In genomic region chr20:63065911-63066310, GRCh38 we compare ENCODE assay signal across 21 cellular contexts. TPM values are rescaled to one million over a fixed set of nuclear protein-coding genes. Genes with fewer than 3 reads are reported as not detected.
"Had no signal": no experiment of that assay in that cellular context is flagged by ENCODE, and none has a peak within 500 bp of the region (broad histone marks: within the 10 kb centered on the region; RNA-seq: fewer than 3 reads in every experiment).

No MANE protein-coding gene starts in this region.

- ATAC-seq: activated T-cell treated with anti-CD3 and anti-CD28 coated beads, Interleukin-2, amount 50 U/mL, for 4 hours; effector memory CD8-positive, alpha-beta T cell; natural killer cell treated with Interleukin-12 subunit alpha and Interleukin-12 subunit beta and Interleukin-15 and Interleukin-18, amount 100 ng/mL, for 72 hours; stimulated activated effector memory CD8-positive, alpha-beta T cell treated with anti-CD3 and anti-CD28 coated beads, Interleukin-12 subunit alpha, Interleukin-12 subunit beta, amount 100 ng/mL, for 72 hours had no signal

- H3K4me1 ChIP-seq: breast epithelium, esophagus squamous epithelium had no signal

- H3K4me3 ChIP-seq: breast epithelium, esophagus squamous epithelium, lung had no signal

- H3K36me3 ChIP-seq: breast epithelium, esophagus squamous epithelium had no signal

- DNase-seq: activated CD4-positive, alpha-beta T cell treated with anti-CD3 and anti-CD28 coated beads, Interleukin-2, amount 50 U/mL, for 1 hour; activated CD4-positive, CD25-positive, alpha-beta regulatory T cell treated with anti-CD3 and anti-CD28 coated beads, Interleukin-2, amount 50 U/mL, for 72 hours; activated CD8-positive, alpha-beta memory T cell treated with anti-CD3 and anti-CD28 coated beads, Interleukin-2, amount 50 U/mL, for 4 hours; activated naive CD4-positive, alpha-beta T cell treated with anti-CD3 and anti-CD28 coated beads, Interleukin-2, amount 10 ng/mL, durations not matched to agents 7 days and 5 days; activated T-cell treated with anti-CD3 and anti-CD28 coated beads, Interleukin-2, amount 50 U/mL, for 4 hours; effector memory CD8-positive, alpha-beta T cell; esophagus squamous epithelium; immature natural killer cell; nucleus accumbens; small intestine; stimulated activated CD4-positive, alpha-beta T cell treated with anti-CD3 and anti-CD28 coated beads, Interleukin-4, amount 100 ng/mL, for 24 hours; T1000 had no signal

- H3K27ac ChIP-seq: breast epithelium, esophagus squamous epithelium had no signal

- H3K9me3 ChIP-seq: breast epithelium, esophagus squamous epithelium had no signal

RNA-seq across cellular contexts. Expression of gene BHLHE23, which starts 59.1 kb away (rescaled TPM):
- total RNA-seq: activated T-cell treated with anti-CD3 and anti-CD28 coated beads, Interleukin-2, amount 50 U/mL, for 4 hours; astrocyte; breast epithelium; cerebellum; esophagus squamous epithelium; lung; natural killer cell treated with Interleukin-12 subunit alpha and Interleukin-12 subunit beta and Interleukin-15 and Interleukin-18, amount 100 ng/mL, for 72 hours; progenitor cell of endocrine pancreas; T-helper 1 cell treated with Interleukin-12 subunit alpha and Interleukin-12 subunit beta and Interleukin-4 antibody, amounts not matched to agents 30 ng/mL and 1 ng/mL, for 36 hours had no signal
- polyA plus RNA-seq: immature natural killer cell, lung, small intestine, urinary bladder had no signal
